In genomic region chr16:66830422-66831404, GRCh38 we compare ENCODE assay signal across 1 cellular context.
TF ChIP-seq lines count a peak whose summit lies in the region.

NAE1 (minus strand) TSS chr16:66830976; CDS start chr16:66830899, 77 bp downstream.

TF ChIP-seq in GM12878, 131 proteins besides CTCF, POLR2A, EP300 and RAD21 (continued from another document and continues in another):
- TF ChIP-seq ZNF687 (IDR thresholded peaks at IDR 0.05) (0 out of 2 replicates have a peak, but pooled peaks have one; percentile 64), ZNF622 (IDR thresholded peaks at IDR 0.05) (no peak), ZNF207 (IDR thresholded peaks at IDR 0.05; ENCODE audit: borderline replicate concordance) (no peak), SREBF1 (IDR thresholded peaks at IDR 0.05; ENCODE audit: low read length) (no peak), ZBTB33 (IDR thresholded peaks at IDR 0.05) (no peak), GATAD2B (conservative IDR thresholded peaks at IDR 0.05; ENCODE audit: low read depth) (peak; percentile 93), BMI1 (IDR thresholded peaks at IDR 0.05; ENCODE audit: borderline replicate concordance) (no peak), CBX3 (IDR thresholded peaks at IDR 0.05; ENCODE audit: borderline replicate concordance, low read depth) (no peak), PKNOX1 (IDR thresholded peaks at IDR 0.05) (no peak), TBL1XR1 (IDR thresholded peaks at IDR 0.05; ENCODE audit: low read depth, low read length) (no peak), ETV6 (conservative IDR thresholded peaks at IDR 0.05 in 1 of 2, IDR thresholded peaks at IDR 0.05 in 1 of 2; ENCODE audit: borderline replicate concordance in 1 of 2, low read depth in 1 of 2) (no peak), ZSCAN29 (IDR thresholded peaks at IDR 0.05) (no peak), MAX (IDR thresholded peaks at IDR 0.05; ENCODE audit: low read depth, low read length) (no peak; the same call in 1 of the 2 replicates), CHD2 (IDR thresholded peaks at IDR 0.05; ENCODE audit: borderline replicate concordance, low read depth, low read length) (no peak), BRCA1 (IDR thresholded peaks at IDR 0.05; ENCODE audit: low read depth, low read length) (no peak), EGR1 (IDR thresholded peaks at IDR 0.05; ENCODE audit: borderline replicate concordance in 1 of 2, low read depth in 2 of 2, low read length in 2 of 2) (no peak), CUX1 (IDR thresholded peaks at IDR 0.05; ENCODE audit: insufficient replicate concordance, low read depth, low read length) (no peak), CBX5 (IDR thresholded peaks at IDR 0.05; ENCODE audit: low read depth) (no peak), ATF3 (IDR thresholded peaks at IDR 0.05; ENCODE audit: borderline replicate concordance, extremely low read depth, low read depth, low read length) (no peak), ELK1 (IDR thresholded peaks at IDR 0.05; ENCODE audit: low read depth, low read length) (no peak), BACH1 (IDR thresholded peaks at IDR 0.05; ENCODE audit: borderline replicate concordance) (peak; percentile 37; the same call in 1 of the 2 replicates), POLR2AphosphoS2 (IDR thresholded peaks at IDR 0.05; ENCODE audit: low read depth, low read length) (no peak), E2F8 (IDR thresholded peaks at IDR 0.05; ENCODE audit: low read depth, partially characterized antibody) (no peak), MXI1 (IDR thresholded peaks at IDR 0.05; ENCODE audit: low read depth, low read length) (no peak), STAT3 (IDR thresholded peaks at IDR 0.05; ENCODE audit: low read depth, low read length) (no peak), RBBP5 (conservative IDR thresholded peaks at IDR 0.05) (no peak), TAF1 (IDR thresholded peaks at IDR 0.05; ENCODE audit: borderline replicate concordance, low read depth, low read length) (peak; percentile 72; the same call in 1 of the 2 replicates), POU2F2 (IDR thresholded peaks at IDR 0.05; ENCODE audit: borderline replicate concordance, low read depth, low read length) (no peak), CEBPZ (IDR thresholded peaks at IDR 0.05; ENCODE audit: low read depth, low read length) (no peak), USF2 (IDR thresholded peaks at IDR 0.05; ENCODE audit: borderline replicate concordance, low read depth, low read length) (no peak), LARP7 (IDR thresholded peaks at IDR 0.05) (peak; percentile 96), JUND (IDR thresholded peaks at IDR 0.05; ENCODE audit: low read depth, low read length) (no peak), BHLHE40 (IDR thresholded peaks at IDR 0.05; ENCODE audit: borderline replicate concordance in 1 of 2, low read depth in 2 of 2, low read length in 1 of 2) (peak; percentile 21 to 77; a peak in 3 of 4 replicates), HDGF (IDR thresholded peaks at IDR 0.05) (0 out of 2 replicates have a peak, but pooled peaks have one; percentile 19), FOXM1 (IDR thresholded peaks at IDR 0.05; ENCODE audit: low read depth, low read length) (no peak), SUZ12 (IDR thresholded peaks at IDR 0.05; ENCODE audit: unreplicated experiment) (no peak), CEBPB (IDR thresholded peaks at IDR 0.05; ENCODE audit: borderline replicate concordance in 1 of 2, low read depth in 2 of 2, low read length in 2 of 2) (no peak)
